ENCODE assay signal across 1 cellular context in the genomic region with DNA sequence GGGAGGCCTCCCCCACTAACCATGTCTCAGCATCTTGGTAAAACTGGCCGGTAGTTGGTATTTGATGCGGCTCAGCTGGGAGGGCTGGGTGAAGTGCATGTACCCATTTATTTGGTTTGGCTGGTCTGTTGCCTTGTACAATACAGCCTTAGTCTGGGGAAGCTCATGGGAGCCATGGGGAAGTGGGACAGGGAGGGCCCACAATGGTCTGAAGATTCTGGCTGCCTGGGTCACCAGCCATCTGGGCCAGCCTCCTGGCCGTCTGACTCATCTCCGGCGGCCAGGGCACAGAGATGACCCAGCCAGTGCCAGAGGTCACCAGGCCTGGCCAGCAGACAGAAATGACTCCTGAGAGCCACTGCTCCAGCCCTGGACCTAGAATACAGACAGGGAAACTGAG.
TF ChIP-seq lines count a peak whose summit lies in the region.

No MANE protein-coding gene starts in this region.

TF ChIP-seq in K562, 482 proteins besides CTCF, POLR2A, EP300 and RAD21 (continued from another document):
- TF ChIP-seq SOX6 (IDR thresholded peaks at IDR 0.05) (no peak), DPF2 (IDR thresholded peaks at IDR 0.05) (peak; percentile 58; the same call in 1 of the 2 replicates), LCOR (CRISPR knock-in tag; IDR thresholded peaks at IDR 0.05) (no peak), CTBP1 (IDR thresholded peaks at IDR 0.05; ENCODE audit: borderline replicate concordance) (peak; percentile 45; the same call in 1 of the 2 replicates), PCBP1 (IDR thresholded peaks at IDR 0.05; ENCODE audit: low read depth, low read length, poor library complexity, severe bottlenecking) (no peak), MYNN (IDR thresholded peaks at IDR 0.05) (peak; percentile 81), MYNN (CRISPR knock-in tag; IDR thresholded peaks at IDR 0.05) (no peak), NFRKB (IDR thresholded peaks at IDR 0.05; ENCODE audit: low read depth) (no peak), SPI1 (IDR thresholded peaks at IDR 0.05; ENCODE audit: borderline replicate concordance, low read depth, low read length) (peak; percentile 54; the same call in 1 of the 2 replicates), ZKSCAN1 (IDR thresholded peaks at IDR 0.05; ENCODE audit: low read depth, low read length) (0 out of 2 replicates have a peak, but pooled peaks have one; percentile 18), KLF13 (tag; IDR thresholded peaks at IDR 0.05; ENCODE audit: borderline replicate concordance, low read depth) (no peak), SMARCE1 (IDR thresholded peaks at IDR 0.05) (peak; percentile 73; the same call in 1 of the 2 replicates), ZEB2 (IDR thresholded peaks at IDR 0.05) (no peak), TCF7L2 (IDR thresholded peaks at IDR 0.05; ENCODE audit: low read depth, low read length) (no peak), ZNF12 (CRISPR knock-in tag; IDR thresholded peaks at IDR 0.05) (no peak), ZNF197 (CRISPR knock-in tag; IDR thresholded peaks at IDR 0.05; ENCODE audit: low read depth) (no peak), NR1H2 (CRISPR knock-in tag; IDR thresholded peaks at IDR 0.05) (no peak), NR2C2 (CRISPR knock-in tag; IDR thresholded peaks at IDR 0.05) (no peak), NR2C2 (tag; IDR thresholded peaks at IDR 0.05) (peak; percentile 66; the same call in 1 of the 2 replicates), OTX1 (CRISPR knock-in tag; IDR thresholded peaks at IDR 0.05) (no peak), ZNF184 (CRISPR knock-in tag; IDR thresholded peaks at IDR 0.05) (no peak), SMAD2 (IDR thresholded peaks at IDR 0.05; ENCODE audit: low read depth, low read length) (no peak), TCF3 (CRISPR knock-in tag; IDR thresholded peaks at IDR 0.05) (peak; percentile 60), ETV6 (IDR thresholded peaks at IDR 0.05; ENCODE audit: borderline replicate concordance in 1 of 2, low read depth in 2 of 2, low read length in 1 of 2) (no peak), ETV6 (CRISPR knock-in tag; IDR thresholded peaks at IDR 0.05; ENCODE audit: borderline replicate concordance) (no peak), MTA2 (IDR thresholded peaks at IDR 0.05; ENCODE audit: low read depth) (0 out of 2 replicates have a peak, but pooled peaks have one; percentile 20), CBFA2T3 (IDR thresholded peaks at IDR 0.05) (peak; percentile 75), LARP7 (IDR thresholded peaks at IDR 0.05) (no peak), ZNF24 (IDR thresholded peaks at IDR 0.05) (0 out of 2 replicates have a peak, but pooled peaks have one; percentile 23), TBP (optimal IDR thresholded peaks at IDR 0.05; ENCODE audit: low read depth, low read length) (no peak), CCNT2 (IDR thresholded peaks at IDR 0.05; ENCODE audit: borderline replicate concordance, extremely low read depth, insufficient read length, low read depth, low read length) (no peak), SREBF1 (IDR thresholded peaks at IDR 0.05; ENCODE audit: borderline replicate concordance, low read depth, low read length) (no peak), HDAC3 (IDR thresholded peaks at IDR 0.05; ENCODE audit: borderline replicate concordance, partially characterized antibody) (no peak), CBFA2T2 (conservative IDR thresholded peaks at IDR 0.05) (peak; percentile 56), FOSL1 (tag; conservative IDR thresholded peaks at IDR 0.05) (peak; percentile 85)
- TF ChIP-seq, protein P1, sequence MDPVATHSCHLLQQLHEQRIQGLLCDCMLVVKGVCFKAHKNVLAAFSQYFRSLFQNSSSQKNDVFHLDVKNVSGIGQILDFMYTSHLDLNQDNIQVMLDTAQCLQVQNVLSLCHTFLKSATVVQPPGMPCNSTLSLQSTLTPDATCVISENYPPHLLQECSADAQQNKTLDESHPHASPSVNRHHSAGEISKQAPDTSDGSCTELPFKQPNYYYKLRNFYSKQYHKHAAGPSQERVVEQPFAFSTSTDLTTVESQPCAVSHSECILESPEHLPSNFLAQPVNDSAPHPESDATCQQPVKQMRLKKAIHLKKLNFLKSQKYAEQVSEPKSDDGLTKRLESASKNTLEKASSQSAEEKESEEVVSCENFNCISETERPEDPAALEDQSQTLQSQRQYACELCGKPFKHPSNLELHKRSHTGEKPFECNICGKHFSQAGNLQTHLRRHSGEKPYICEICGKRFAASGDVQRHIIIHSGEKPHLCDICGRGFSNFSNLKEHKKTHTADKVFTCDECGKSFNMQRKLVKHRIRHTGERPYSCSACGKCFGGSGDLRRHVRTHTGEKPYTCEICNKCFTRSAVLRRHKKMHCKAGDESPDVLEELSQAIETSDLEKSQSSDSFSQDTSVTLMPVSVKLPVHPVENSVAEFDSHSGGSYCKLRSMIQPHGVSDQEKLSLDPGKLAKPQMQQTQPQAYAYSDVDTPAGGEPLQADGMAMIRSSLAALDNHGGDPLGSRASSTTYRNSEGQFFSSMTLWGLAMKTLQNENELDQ (CRISPR knock-in tag; IDR thresholded peaks at IDR 0.05; ENCODE audit: borderline replicate concordance), result no peak
- TF ChIP-seq, protein P2, sequence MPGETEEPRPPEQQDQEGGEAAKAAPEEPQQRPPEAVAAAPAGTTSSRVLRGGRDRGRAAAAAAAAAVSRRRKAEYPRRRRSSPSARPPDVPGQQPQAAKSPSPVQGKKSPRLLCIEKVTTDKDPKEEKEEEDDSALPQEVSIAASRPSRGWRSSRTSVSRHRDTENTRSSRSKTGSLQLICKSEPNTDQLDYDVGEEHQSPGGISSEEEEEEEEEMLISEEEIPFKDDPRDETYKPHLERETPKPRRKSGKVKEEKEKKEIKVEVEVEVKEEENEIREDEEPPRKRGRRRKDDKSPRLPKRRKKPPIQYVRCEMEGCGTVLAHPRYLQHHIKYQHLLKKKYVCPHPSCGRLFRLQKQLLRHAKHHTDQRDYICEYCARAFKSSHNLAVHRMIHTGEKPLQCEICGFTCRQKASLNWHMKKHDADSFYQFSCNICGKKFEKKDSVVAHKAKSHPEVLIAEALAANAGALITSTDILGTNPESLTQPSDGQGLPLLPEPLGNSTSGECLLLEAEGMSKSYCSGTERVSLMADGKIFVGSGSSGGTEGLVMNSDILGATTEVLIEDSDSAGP (CRISPR knock-in tag; IDR thresholded peaks at IDR 0.05), result no peak
- TF ChIP-seq, protein P3, sequence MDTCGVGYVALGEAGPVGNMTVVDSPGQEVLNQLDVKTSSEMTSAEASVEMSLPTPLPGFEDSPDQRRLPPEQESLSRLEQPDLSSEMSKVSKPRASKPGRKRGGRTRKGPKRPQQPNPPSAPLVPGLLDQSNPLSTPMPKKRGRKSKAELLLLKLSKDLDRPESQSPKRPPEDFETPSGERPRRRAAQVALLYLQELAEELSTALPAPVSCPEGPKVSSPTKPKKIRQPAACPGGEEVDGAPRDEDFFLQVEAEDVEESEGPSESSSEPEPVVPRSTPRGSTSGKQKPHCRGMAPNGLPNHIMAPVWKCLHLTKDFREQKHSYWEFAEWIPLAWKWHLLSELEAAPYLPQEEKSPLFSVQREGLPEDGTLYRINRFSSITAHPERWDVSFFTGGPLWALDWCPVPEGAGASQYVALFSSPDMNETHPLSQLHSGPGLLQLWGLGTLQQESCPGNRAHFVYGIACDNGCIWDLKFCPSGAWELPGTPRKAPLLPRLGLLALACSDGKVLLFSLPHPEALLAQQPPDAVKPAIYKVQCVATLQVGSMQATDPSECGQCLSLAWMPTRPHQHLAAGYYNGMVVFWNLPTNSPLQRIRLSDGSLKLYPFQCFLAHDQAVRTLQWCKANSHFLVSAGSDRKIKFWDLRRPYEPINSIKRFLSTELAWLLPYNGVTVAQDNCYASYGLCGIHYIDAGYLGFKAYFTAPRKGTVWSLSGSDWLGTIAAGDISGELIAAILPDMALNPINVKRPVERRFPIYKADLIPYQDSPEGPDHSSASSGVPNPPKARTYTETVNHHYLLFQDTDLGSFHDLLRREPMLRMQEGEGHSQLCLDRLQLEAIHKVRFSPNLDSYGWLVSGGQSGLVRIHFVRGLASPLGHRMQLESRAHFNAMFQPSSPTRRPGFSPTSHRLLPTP (IDR thresholded peaks at IDR 0.05; ENCODE audit: borderline replicate concordance, extremely low read depth, insufficient read length), result no peak
- TF ChIP-seq, protein P4, sequence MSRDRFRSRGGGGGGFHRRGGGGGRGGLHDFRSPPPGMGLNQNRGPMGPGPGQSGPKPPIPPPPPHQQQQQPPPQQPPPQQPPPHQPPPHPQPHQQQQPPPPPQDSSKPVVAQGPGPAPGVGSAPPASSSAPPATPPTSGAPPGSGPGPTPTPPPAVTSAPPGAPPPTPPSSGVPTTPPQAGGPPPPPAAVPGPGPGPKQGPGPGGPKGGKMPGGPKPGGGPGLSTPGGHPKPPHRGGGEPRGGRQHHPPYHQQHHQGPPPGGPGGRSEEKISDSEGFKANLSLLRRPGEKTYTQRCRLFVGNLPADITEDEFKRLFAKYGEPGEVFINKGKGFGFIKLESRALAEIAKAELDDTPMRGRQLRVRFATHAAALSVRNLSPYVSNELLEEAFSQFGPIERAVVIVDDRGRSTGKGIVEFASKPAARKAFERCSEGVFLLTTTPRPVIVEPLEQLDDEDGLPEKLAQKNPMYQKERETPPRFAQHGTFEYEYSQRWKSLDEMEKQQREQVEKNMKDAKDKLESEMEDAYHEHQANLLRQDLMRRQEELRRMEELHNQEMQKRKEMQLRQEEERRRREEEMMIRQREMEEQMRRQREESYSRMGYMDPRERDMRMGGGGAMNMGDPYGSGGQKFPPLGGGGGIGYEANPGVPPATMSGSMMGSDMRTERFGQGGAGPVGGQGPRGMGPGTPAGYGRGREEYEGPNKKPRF (IDR thresholded peaks at IDR 0.05; ENCODE audit: low read depth, low read length), result no peak
- TF ChIP-seq, protein P5, sequence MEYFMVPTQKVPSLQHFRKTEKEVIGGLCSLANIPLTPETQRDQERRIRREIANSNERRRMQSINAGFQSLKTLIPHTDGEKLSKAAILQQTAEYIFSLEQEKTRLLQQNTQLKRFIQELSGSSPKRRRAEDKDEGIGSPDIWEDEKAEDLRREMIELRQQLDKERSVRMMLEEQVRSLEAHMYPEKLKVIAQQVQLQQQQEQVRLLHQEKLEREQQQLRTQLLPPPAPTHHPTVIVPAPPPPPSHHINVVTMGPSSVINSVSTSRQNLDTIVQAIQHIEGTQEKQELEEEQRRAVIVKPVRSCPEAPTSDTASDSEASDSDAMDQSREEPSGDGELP (CRISPR knock-in tag; IDR thresholded peaks at IDR 0.05; ENCODE audit: borderline replicate concordance), result peak; percentile 64; the same call in 1 of the 2 replicates
- TF ChIP-seq, protein P6, sequence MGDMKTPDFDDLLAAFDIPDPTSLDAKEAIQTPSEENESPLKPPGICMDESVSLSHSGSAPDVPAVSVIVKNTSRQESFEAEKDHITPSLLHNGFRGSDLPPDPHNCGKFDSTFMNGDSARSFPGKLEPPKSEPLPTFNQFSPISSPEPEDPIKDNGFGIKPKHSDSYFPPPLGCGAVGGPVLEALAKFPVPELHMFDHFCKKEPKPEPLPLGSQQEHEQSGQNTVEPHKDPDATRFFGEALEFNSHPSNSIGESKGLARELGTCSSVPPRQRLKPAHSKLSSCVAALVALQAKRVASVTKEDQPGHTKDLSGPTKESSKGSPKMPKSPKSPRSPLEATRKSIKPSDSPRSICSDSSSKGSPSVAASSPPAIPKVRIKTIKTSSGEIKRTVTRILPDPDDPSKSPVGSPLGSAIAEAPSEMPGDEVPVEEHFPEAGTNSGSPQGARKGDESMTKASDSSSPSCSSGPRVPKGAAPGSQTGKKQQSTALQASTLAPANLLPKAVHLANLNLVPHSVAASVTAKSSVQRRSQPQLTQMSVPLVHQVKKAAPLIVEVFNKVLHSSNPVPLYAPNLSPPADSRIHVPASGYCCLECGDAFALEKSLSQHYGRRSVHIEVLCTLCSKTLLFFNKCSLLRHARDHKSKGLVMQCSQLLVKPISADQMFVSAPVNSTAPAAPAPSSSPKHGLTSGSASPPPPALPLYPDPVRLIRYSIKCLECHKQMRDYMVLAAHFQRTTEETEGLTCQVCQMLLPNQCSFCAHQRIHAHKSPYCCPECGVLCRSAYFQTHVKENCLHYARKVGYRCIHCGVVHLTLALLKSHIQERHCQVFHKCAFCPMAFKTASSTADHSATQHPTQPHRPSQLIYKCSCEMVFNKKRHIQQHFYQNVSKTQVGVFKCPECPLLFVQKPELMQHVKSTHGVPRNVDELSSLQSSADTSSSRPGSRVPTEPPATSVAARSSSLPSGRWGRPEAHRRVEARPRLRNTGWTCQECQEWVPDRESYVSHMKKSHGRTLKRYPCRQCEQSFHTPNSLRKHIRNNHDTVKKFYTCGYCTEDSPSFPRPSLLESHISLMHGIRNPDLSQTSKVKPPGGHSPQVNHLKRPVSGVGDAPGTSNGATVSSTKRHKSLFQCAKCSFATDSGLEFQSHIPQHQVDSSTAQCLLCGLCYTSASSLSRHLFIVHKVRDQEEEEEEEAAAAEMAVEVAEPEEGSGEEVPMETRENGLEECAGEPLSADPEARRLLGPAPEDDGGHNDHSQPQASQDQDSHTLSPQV (IDR thresholded peaks at IDR 0.05), result peak; percentile 87
- TF ChIP-seq, protein P7, sequence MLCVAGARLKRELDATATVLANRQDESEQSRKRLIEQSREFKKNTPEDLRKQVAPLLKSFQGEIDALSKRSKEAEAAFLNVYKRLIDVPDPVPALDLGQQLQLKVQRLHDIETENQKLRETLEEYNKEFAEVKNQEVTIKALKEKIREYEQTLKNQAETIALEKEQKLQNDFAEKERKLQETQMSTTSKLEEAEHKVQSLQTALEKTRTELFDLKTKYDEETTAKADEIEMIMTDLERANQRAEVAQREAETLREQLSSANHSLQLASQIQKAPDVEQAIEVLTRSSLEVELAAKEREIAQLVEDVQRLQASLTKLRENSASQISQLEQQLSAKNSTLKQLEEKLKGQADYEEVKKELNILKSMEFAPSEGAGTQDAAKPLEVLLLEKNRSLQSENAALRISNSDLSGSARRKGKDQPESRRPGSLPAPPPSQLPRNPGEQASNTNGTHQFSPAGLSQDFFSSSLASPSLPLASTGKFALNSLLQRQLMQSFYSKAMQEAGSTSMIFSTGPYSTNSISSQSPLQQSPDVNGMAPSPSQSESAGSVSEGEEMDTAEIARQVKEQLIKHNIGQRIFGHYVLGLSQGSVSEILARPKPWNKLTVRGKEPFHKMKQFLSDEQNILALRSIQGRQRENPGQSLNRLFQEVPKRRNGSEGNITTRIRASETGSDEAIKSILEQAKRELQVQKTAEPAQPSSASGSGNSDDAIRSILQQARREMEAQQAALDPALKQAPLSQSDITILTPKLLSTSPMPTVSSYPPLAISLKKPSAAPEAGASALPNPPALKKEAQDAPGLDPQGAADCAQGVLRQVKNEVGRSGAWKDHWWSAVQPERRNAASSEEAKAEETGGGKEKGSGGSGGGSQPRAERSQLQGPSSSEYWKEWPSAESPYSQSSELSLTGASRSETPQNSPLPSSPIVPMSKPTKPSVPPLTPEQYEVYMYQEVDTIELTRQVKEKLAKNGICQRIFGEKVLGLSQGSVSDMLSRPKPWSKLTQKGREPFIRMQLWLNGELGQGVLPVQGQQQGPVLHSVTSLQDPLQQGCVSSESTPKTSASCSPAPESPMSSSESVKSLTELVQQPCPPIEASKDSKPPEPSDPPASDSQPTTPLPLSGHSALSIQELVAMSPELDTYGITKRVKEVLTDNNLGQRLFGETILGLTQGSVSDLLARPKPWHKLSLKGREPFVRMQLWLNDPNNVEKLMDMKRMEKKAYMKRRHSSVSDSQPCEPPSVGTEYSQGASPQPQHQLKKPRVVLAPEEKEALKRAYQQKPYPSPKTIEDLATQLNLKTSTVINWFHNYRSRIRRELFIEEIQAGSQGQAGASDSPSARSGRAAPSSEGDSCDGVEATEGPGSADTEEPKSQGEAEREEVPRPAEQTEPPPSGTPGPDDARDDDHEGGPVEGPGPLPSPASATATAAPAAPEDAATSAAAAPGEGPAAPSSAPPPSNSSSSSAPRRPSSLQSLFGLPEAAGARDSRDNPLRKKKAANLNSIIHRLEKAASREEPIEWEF (CRISPR knock-in tag; IDR thresholded peaks at IDR 0.05), result no peak
